ENCODE assay signal across 14 cellular contexts in the genomic region with DNA sequence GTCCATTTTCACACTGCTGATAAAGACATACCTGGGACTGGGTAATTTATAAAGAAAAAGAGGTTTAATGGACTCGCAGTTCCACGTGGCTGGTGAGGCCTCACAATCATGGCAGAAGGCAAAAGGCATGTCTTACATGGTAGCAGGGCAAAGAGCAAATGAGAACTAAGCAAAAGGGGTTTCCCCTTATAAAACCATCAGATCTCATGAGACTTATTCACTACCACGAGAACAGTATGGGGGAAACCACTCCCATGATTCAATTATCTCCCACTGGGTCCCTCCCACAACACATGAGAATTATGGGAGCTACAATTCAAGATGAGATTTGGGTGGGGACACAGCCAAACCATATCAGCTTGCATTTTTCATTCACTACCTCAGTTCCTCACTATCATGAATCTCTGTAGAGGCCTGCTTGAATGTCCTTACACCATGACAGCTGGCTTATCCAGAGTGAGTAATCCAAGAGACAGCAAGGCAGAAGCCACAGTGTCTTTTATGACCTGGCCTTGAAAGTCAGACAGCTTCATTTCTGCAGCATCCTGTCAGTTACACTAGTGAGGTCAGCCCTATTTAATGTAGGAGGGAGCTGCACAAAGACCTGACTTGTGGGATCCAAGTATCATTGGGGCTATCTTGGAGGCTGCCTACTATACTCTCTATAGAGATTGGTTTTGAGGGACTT. TPM values are rescaled to one million over a fixed set of nuclear protein-coding genes. Genes with fewer than 3 reads are reported as not detected.
DNase-seq lines count a peak whose midpoint lies in the region; ATAC-seq and TF ChIP-seq lines count a peak whose summit lies in the region.
"Not testable (repeated sequence)": the region's sequence is repeated elsewhere in the genome, so short reads cannot be mapped to it uniquely, and the experiment has no call there.
"Had no signal": no experiment of that assay in that cellular context is flagged by ENCODE, and none has a peak within 500 bp of the region (broad histone marks: within the 10 kb centered on the region; RNA-seq: fewer than 3 reads in every experiment).

No MANE protein-coding gene starts in this region.

- POLR2A ChIA-PET in activated CD8-positive, alpha-beta T cell treated with anti-CD3 and anti-CD28 coated beads for 36 hours (lab: Charles Lee), result not testable (repeated sequence)

- peak; percentile 30 for DNase-seq in A172 (ENCODE audit: low spot score)
- DNase-seq in ELR (ENCODE audit: low read depth), result peak; percentile 36
- peak; percentile 92 for DNase-seq in LHCN-M2 (ENCODE audit: low read depth)
- DNase-seq in activated CD8-positive, alpha-beta T cell treated with anti-CD3 and anti-CD28 coated beads for 36 hours; stimulated activated effector memory CD8-positive, alpha-beta T cell treated with anti-CD3 and anti-CD28 coated beads, Interleukin-12 subunit alpha, Interleukin-12 subunit beta, amount 100 ng/mL, for 72 hours (ENCODE audit: low spot score in 2 of 2): not testable (repeated sequence)
- DNase-seq in brain microvascular endothelial cell, result peak; percentile 37
- peak; percentile 51 to 57 for DNase-seq in foreskin fibroblast
- peak; percentile 97 for DNase-seq in myocyte (ENCODE audit: low read depth)

- not testable (repeated sequence) for H3K27me3 ChIP-seq in brain microvascular endothelial cell (replicated peaks)

- H3K36me3 Mint-ChIP-seq in activated CD8-positive, alpha-beta T cell treated with anti-CD3 and anti-CD28 coated beads for 36 hours (ENCODE audit: low read depth); stimulated activated effector memory CD8-positive, alpha-beta T cell treated with anti-CD3 and anti-CD28 coated beads, Interleukin-12 subunit alpha, Interleukin-12 subunit beta, amount 100 ng/mL, for 72 hours: not testable (repeated sequence)

- not testable (repeated sequence) for H3K4me3 ChIP-seq in brain microvascular endothelial cell (ENCODE audit: low read depth, low read length); foreskin fibroblast (ENCODE audit: low read depth in 1 of 2, low read length in 2 of 2)

- ATAC-seq in activated CD8-positive, alpha-beta T cell treated with anti-CD3 and anti-CD28 coated beads for 36 hours, result peak; percentile 61
- peak; percentile 87 for ATAC-seq in stimulated activated effector memory CD8-positive, alpha-beta T cell treated with anti-CD3 and anti-CD28 coated beads, Interleukin-12 subunit alpha, Interleukin-12 subunit beta, amount 100 ng/mL, for 72 hours

- in situ Hi-C loops in brain microvascular endothelial cell (cut with HindIII; ENCODE audit: low pct_ligation_motif_present, low sequenced_read_pairs), result not testable (repeated sequence)

- not testable (repeated sequence) for H3K27ac Mint-ChIP-seq in activated CD8-positive, alpha-beta T cell treated with anti-CD3 and anti-CD28 coated beads for 36 hours; stimulated activated effector memory CD8-positive, alpha-beta T cell treated with anti-CD3 and anti-CD28 coated beads, Interleukin-12 subunit alpha, Interleukin-12 subunit beta, amount 100 ng/mL, for 72 hours

- not testable (repeated sequence) for H3K9me3 Mint-ChIP-seq in activated CD8-positive, alpha-beta T cell treated with anti-CD3 and anti-CD28 coated beads for 36 hours; stimulated activated effector memory CD8-positive, alpha-beta T cell treated with anti-CD3 and anti-CD28 coated beads, Interleukin-12 subunit alpha, Interleukin-12 subunit beta, amount 100 ng/mL, for 72 hours

- intact Hi-C loops in activated CD8-positive, alpha-beta T cell treated with anti-CD3 and anti-CD28 coated beads for 36 hours (cut with micrococcal nuclease), result not testable (repeated sequence)

- not testable (repeated sequence) for H3K4me1 Mint-ChIP-seq in activated CD8-positive, alpha-beta T cell treated with anti-CD3 and anti-CD28 coated beads for 36 hours (ENCODE audit: low read depth); stimulated activated effector memory CD8-positive, alpha-beta T cell treated with anti-CD3 and anti-CD28 coated beads, Interleukin-12 subunit alpha, Interleukin-12 subunit beta, amount 100 ng/mL, for 72 hours

- H3K27me3 Mint-ChIP-seq in activated CD8-positive, alpha-beta T cell treated with anti-CD3 and anti-CD28 coated beads for 36 hours, result not testable (repeated sequence)

- H3K4me3 Mint-ChIP-seq in activated CD8-positive, alpha-beta T cell treated with anti-CD3 and anti-CD28 coated beads for 36 hours; stimulated activated effector memory CD8-positive, alpha-beta T cell treated with anti-CD3 and anti-CD28 coated beads, Interleukin-12 subunit alpha, Interleukin-12 subunit beta, amount 100 ng/mL, for 72 hours: not testable (repeated sequence)

- not testable (repeated sequence) for H3K27ac ChIP-seq in brain microvascular endothelial cell

- peaks cover 30% of the 10 kb centered on the region for H3K36me3 ChIP-seq in brain microvascular endothelial cell (replicated peaks)

- CTCF ChIA-PET in activated CD8-positive, alpha-beta T cell treated with anti-CD3 and anti-CD28 coated beads for 36 hours (lab: Charles Lee), result not testable (repeated sequence)

- not testable (repeated sequence) for TF ChIP-seq CTCF in activated CD8-positive, alpha-beta T cell treated with anti-CD3 and anti-CD28 coated beads for 36 hours (IDR thresholded peaks at IDR 0.05); brain microvascular endothelial cell (IDR thresholded peaks at IDR 0.05; ENCODE audit: low read depth, low read length, missing control alignments); foreskin fibroblast (IDR thresholded peaks at IDR 0.05; ENCODE audit: low read depth, low read length)

RNA-seq across cellular contexts. Expression of a gene that starts 22.9 kb away (rescaled TPM):
- total RNA-seq in A172 (2014; rRNA removed; shearing (Covaris generic)), result 0.28 and 1.0 TPM in 2 replicates
- total RNA-seq in LHCN-M2 (2014; rRNA removed) (0.06 TPM in 1 of 2 replicates, not detected in the other), myocyte (0.16 and 0.21 TPM in 2 replicates)
- 1.4 TPM for polyA plus RNA-seq in LHCN-M2 (2012)
- under 1 TPM; 0.25 to 0.88 TPM for total RNA-seq in activated CD8-positive, alpha-beta T cell treated with anti-CD3 and anti-CD28 coated beads for 36 hours
- 1.8 TPM for polyA plus RNA-seq in myocyte (2012)
- total RNA-seq: CD4-positive, alpha-beta memory T cell; H1; NCI-H460; Peyer's patch; Right ventricle myocardium superior had no signal

RNA-seq across cellular contexts. Expression of a gene that starts 28.7 kb away (rescaled TPM):
- total RNA-seq in A172 (2014; rRNA removed; shearing (Covaris generic)), result 387 and 495 TPM in 2 replicates
- total RNA-seq in LHCN-M2 (2014; rRNA removed), result 90.5 and 118 TPM in 2 replicates
- polyA plus RNA-seq in LHCN-M2 (2012), result 238 TPM
- total RNA-seq in activated CD8-positive, alpha-beta T cell treated with anti-CD3 and anti-CD28 coated beads for 36 hours, result not detected
- 4.0 and 5.7 TPM in 2 replicates for total RNA-seq in myocyte
- 35.5 TPM for polyA plus RNA-seq in myocyte (2012)
- total RNA-seq: CD4-positive, alpha-beta memory T cell; H1; K562; Peyer's patch; Right ventricle myocardium superior had no signal
- polyA plus RNA-seq: CD4-positive, alpha-beta memory T cell; K562 had no signal

RNA-seq across cellular contexts. Expression of a gene that starts 55.0 kb away (rescaled TPM):
- total RNA-seq in A172 (2014; rRNA removed; shearing (Covaris generic)), result not detected in 2 replicates
- total RNA-seq in LHCN-M2 (2014; rRNA removed) (not detected in 2 replicates), myocyte (not detected in 2 replicates)
- polyA plus RNA-seq in LHCN-M2 (2012), result not detected
- not detected for total RNA-seq in activated CD8-positive, alpha-beta T cell treated with anti-CD3 and anti-CD28 coated beads for 36 hours
- polyA plus RNA-seq in myocyte (2012), result not detected
- total RNA-seq: CD4-positive, alpha-beta memory T cell; H1; Right ventricle myocardium superior had no signal
- polyA plus RNA-seq: CD4-positive, alpha-beta memory T cell had no signal

RNA-seq across cellular contexts. Expression of a gene that starts 58.6 kb away (rescaled TPM):
- 0.34 and 2.6 TPM in 2 replicates for total RNA-seq in A172 (2014; rRNA removed; shearing (Covaris generic))
- total RNA-seq in LHCN-M2 (2014; rRNA removed) (0.23 TPM in 1 of 2 replicates, not detected in the other), myocyte (1.3 and 6.5 TPM in 2 replicates)
- polyA plus RNA-seq in LHCN-M2 (2012), result 0.28 TPM
- total RNA-seq in activated CD8-positive, alpha-beta T cell treated with anti-CD3 and anti-CD28 coated beads for 36 hours, result not detected
- polyA plus RNA-seq in myocyte (2012), result 1.6 TPM
- total RNA-seq: CD4-positive, alpha-beta memory T cell; H1; NCI-H460; Peyer's patch; Right ventricle myocardium superior had no signal
- polyA plus RNA-seq: CD4-positive, alpha-beta memory T cell; H1; K562 had no signal

Comparison
In these comparisons a context has a peak if more than half of its experiments do, and no peak if none do; other contexts are left out.
1. RNA of a gene that starts 28.7 kb away (total RNA-seq): 387 to 495 TPM in A172 and 90.5 to 118 TPM in LHCN-M2; 4.0 to 5.7 TPM in myocyte and not detected in activated CD8-positive, alpha-beta T cell treated with anti-CD3 and anti-CD28 coated beads for 36 hours; every median in the first group is over 10 times any median in the second.